In the genomic region with DNA sequence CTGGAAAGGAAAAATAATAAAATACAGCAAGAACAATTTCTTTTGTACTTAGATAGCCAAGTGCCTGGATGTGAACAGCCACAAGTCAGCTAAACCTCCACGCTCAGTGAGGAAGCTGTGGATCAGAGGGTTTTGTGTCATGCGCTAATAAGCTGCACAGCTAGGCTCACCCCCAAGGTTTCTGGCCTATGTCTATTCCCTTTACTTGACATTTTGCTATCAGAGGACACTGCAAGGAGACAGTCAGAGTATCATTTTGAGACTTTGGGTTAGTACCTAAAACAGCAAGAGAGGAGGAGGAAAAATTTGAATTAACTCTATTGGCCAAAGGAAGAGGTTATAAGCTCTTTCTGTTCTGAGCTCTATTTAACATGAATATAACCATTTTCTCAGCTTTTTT, we compare ENCODE assay signal across 23 cellular contexts.
"Had no signal": no experiment of that assay in that cellular context is flagged by ENCODE, and none has a peak within 500 bp of the region (broad histone marks: within the 10 kb centered on the region; RNA-seq: fewer than 3 reads in every experiment).

No MANE protein-coding gene starts in this region.

- H3K36me3 ChIP-seq: MG63, SJSA1 had no signal

- H3K36me3 Mint-ChIP-seq: T-cell had no signal

- DNase-seq: IMR-90, Karpas-422, KG1, MG63, NCI-H1092, NCI-H1105 treated with DMSO at 0.1 percent for 48 hours, NCI-H1417 treated with DMSO at 0.1 percent for 48 hours, NCI-H146, NCI-H1694 treated with DMSO at 0.1 percent for 48 hours, NCI-H1930, NCI-H2081, NCI-H2107, NCI-H2227 treated with DMSO at 0.1 percent for 48 hours, NCI-H510A, NCI-H524 treated with DMSO at 0.1 percent for 48 hours, Right ventricle myocardium superior, RPMI8226, SIG-M5, T-cell had no signal

- H3K4me3 ChIP-seq: MG63, SJSA1, SK-N-MC had no signal

- H3K27me3 ChIP-seq: MG63 had no signal

- H3K4me1 ChIP-seq: SJSA1 had no signal

- H3K4me1 Mint-ChIP-seq: T-cell had no signal

- ATAC-seq: HepG2, T-cell had no signal

- H3K4me3 Mint-ChIP-seq: T-cell; T-helper 1 cell treated with Interleukin-12 subunit alpha and Interleukin-12 subunit beta and Interleukin-4 antibody, amounts not matched to agents 30 μg/mL and 1 μg/mL, for 36 hours had no signal

- H3K27ac ChIP-seq: SJSA1, SK-N-MC had no signal

- H3K27ac Mint-ChIP-seq: T-cell; T-helper 1 cell treated with Interleukin-12 subunit alpha and Interleukin-12 subunit beta and Interleukin-4 antibody, amounts not matched to agents 30 μg/mL and 1 μg/mL, for 36 hours had no signal

- H3K9me3 Mint-ChIP-seq: T-cell had no signal
